8 cellular contexts compared by ENCODE assay signal in the genomic region with DNA sequence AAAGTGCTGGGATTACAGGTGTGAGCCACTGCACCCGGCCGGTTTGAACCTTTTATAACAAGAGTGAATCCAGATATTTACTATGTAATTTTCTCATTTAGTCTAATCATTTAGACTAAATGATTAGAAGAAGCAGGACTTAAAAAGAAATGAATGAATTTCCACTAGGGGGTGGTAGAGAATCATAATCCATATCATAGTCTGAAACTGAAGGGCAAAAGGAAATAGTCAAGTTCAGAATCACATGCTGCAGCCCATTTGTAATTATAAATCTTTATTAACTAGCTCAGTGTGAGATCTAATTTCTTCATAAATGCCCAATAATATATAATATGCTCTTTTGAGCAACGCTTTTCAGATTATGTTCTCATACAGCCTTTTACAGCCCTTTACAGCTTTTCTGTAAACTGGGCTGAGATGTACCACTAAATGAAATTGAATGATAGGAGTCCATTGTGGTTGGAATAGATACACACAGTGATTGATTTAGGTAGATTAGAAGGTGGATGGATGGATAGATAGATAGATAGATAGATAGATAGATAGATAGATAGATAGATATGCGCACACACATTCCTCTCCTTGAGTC. TPM values are rescaled to one million over a fixed set of nuclear protein-coding genes. Genes with fewer than 3 reads are reported as not detected.
DNase-seq lines count a peak whose midpoint lies in the region; ATAC-seq, FAIRE-seq and TF ChIP-seq lines count a peak whose summit lies in the region.

No MANE protein-coding gene starts in this region.

- H4K20me1 ChIP-seq in SU-DHL-6 (ENCODE audit: low read depth, low read length), result no peaks in the 10 kb centered on the region

- no peak overlapping the region for H3K4me3 ChIP-seq in SU-DHL-6 (ENCODE audit: insufficient read depth, low read length, poor library complexity, severe bottlenecking)
- no peak overlapping the region for H3K4me3 ChIP-seq in fibroblast of pulmonary artery (replicated peaks; ENCODE audit: low read depth, low read length)
- no peak overlapping the region for H3K4me3 ChIP-seq in pancreas

- H2AFZ ChIP-seq in SU-DHL-6 (ENCODE audit: low read depth, low read length, severe bottlenecking), result peak overlapping the region; percentile 18

- no peaks in the 10 kb centered on the region for H3K9me2 ChIP-seq in SU-DHL-6 (replicated peaks; ENCODE audit: insufficient read depth, low read length)

- H3K27me3 Mint-ChIP-seq in activated T-cell treated with anti-CD3 and anti-CD28 coated beads, Interleukin-2, amount 50 U/mL, for 4 hours (ENCODE audit: low read depth), result no peaks in the 10 kb centered on the region

- 27 to 28% methylated on average over 4 of the region's 4 CpGs for WGBS in pancreas, 2 donors

- H3K36me3 ChIP-seq in SU-DHL-6 (ENCODE audit: low read length), result no peaks in the 10 kb centered on the region
- no peaks in the 10 kb centered on the region for H3K36me3 ChIP-seq in pancreas

- peaks cover 0 to 5% (median 0%) of the 10 kb centered on the region in 3 donors for H3K4me1 ChIP-seq in pancreas

- H3K4me1 Mint-ChIP-seq in activated T-cell treated with anti-CD3 and anti-CD28 coated beads, Interleukin-2, amount 50 U/mL, for 4 hours (ENCODE audit: low read depth), result peaks cover 3% of the 10 kb centered on the region

- intact Hi-C loops in pancreas (cut with DNase I), result loop anchor here in 2 of 3 donors (5.0 kb wide), 2 partner anchors 62 to 92 kb away; no protein-coding TSS in a partner anchor

- no peak overlapping the region for H3K4me3 Mint-ChIP-seq in activated T-cell treated with anti-CD3 and anti-CD28 coated beads, Interleukin-2, amount 50 U/mL, for 4 hours

- H3K36me3 Mint-ChIP-seq in activated T-cell treated with anti-CD3 and anti-CD28 coated beads, Interleukin-2, amount 50 U/mL, for 4 hours (ENCODE audit: insufficient read depth), result no peaks in the 10 kb centered on the region

- no peak overlapping the region for H3K4me2 ChIP-seq in SU-DHL-6 (ENCODE audit: low read depth, low read length, poor library complexity, severe bottlenecking)

- no peak overlapping the region for H3K27ac ChIP-seq in SU-DHL-6 (ENCODE audit: low read depth, low read length)
- H3K27ac ChIP-seq in pancreas, result no peak overlapping the region

- no peak overlapping the region for H3K9ac ChIP-seq in SU-DHL-6 (ENCODE audit: low read length)

- peaks cover 9% of the 10 kb centered on the region; the same call in 1 of the 2 replicates for H3F3A ChIP-seq in SU-DHL-6 (ENCODE audit: insufficient read depth)

- no peaks in the 10 kb centered on the region for H3K79me2 ChIP-seq in SU-DHL-6 (ENCODE audit: insufficient read depth, low read length)

- H3K27me3 ChIP-seq in SU-DHL-6 (ENCODE audit: low read length) (no peaks in the 10 kb centered on the region), pancreas (no peaks in the 10 kb centered on the region)

- H3K9me3 ChIP-seq in SU-DHL-6 (ENCODE audit: insufficient read depth, low read length), result no peaks in the 10 kb centered on the region
- no peaks in the 10 kb centered on the region for H3K9me3 ChIP-seq in pancreas

- peak; percentile 93 for FAIRE-seq in pancreas (lab: Jason Lieb, UNC)

- ATAC-seq in activated T-cell treated with anti-CD3 and anti-CD28 coated beads, Interleukin-2, amount 50 U/mL, for 4 hours, result peak; percentile 50 to 60
- peak; percentile 73 to 91 (median 86) for ATAC-seq in pancreas

- DNase-seq in activated T-cell treated with anti-CD3 and anti-CD28 coated beads, Interleukin-2, amount 50 U/mL, for 4 hours, result no peak
- DNase-seq in activated T-cell treated with anti-CD3 and anti-CD28 coated beads, Interleukin-2, amount 50 U/mL, for 1 hour, result no peak
- peak; percentile 24 for DNase-seq in NCI-H1436 treated with DMSO at 0.1 percent for 48 hours (lab: John Stamatoyannopoulos, UW)
- peak; percentile 88 for DNase-seq in fibroblast of pulmonary artery (ENCODE audit: low read depth)
- no peak for DNase-seq in pancreas
- no peak for DNase-seq in stimulated activated CD4-positive, alpha-beta T cell treated with anti-CD3 and anti-CD28 coated beads, Interleukin-4, amount 100 ng/mL, for 24 hours
- DNase-seq in stimulated activated CD4-positive, alpha-beta T cell treated with anti-CD3 and anti-CD28 coated beads, Interleukin-12 subunit alpha, Interleukin-12 subunit beta, amount 100 ng/mL, for 4 hours, result no peak

- no peaks in the 10 kb centered on the region for H3K9me3 Mint-ChIP-seq in activated T-cell treated with anti-CD3 and anti-CD28 coated beads, Interleukin-2, amount 50 U/mL, for 4 hours

- TF ChIP-seq CTCF in SU-DHL-6 (IDR thresholded peaks at IDR 0.05; ENCODE audit: insufficient read depth, low read length, poor library complexity, severe bottlenecking) (peak; percentile 74), fibroblast of pulmonary artery (IDR thresholded peaks at IDR 0.05; ENCODE audit: low read length, missing control alignments) (peak; percentile 49), pancreas (IDR thresholded peaks at IDR 0.05) (peak; percentile 12 to 51 (median 33))

RNA-seq across cellular contexts. Expression of a gene that starts 31.8 kb away (rescaled TPM):
- total RNA-seq in activated T-cell treated with anti-CD3 and anti-CD28 coated beads, Interleukin-2, amount 50 U/mL, for 4 hours, result 100 to 1,000 TPM; 208 to 241 (median 210) TPM
- 10 to 100 TPM in 2 of 6 donors, 1 to 10 TPM in 4; 5.1 to 18.1 (median 5.8) TPM for total RNA-seq in pancreas
- 10 to 100 TPM in 1 of 2 donors, 1 to 10 TPM in 1; 8.3 to 13.7 TPM for polyA plus RNA-seq in pancreas

RNA-seq across cellular contexts. Expression of a gene that starts 32.3 kb away (rescaled TPM):
- 100 to 1,000 TPM; 457 to 505 (median 503) TPM for total RNA-seq in activated T-cell treated with anti-CD3 and anti-CD28 coated beads, Interleukin-2, amount 50 U/mL, for 4 hours
- total RNA-seq in pancreas, result 10 to 100 TPM in 5 of 6 donors, 1 to 10 TPM in 1; 7.8 to 32.1 (median 11.6) TPM
- 10 to 100 TPM; 18.8 to 28.5 TPM for polyA plus RNA-seq in pancreas

RNA-seq across cellular contexts. Expression of a gene that starts 41.9 kb away (rescaled TPM):
- 100 to 1,000 TPM; 327 to 343 (median 337) TPM for total RNA-seq in activated T-cell treated with anti-CD3 and anti-CD28 coated beads, Interleukin-2, amount 50 U/mL, for 4 hours
- total RNA-seq in pancreas, result 10 to 100 TPM in 5 of 6 donors, 1 to 10 TPM in 1; 7.4 to 40.2 (median 11.8) TPM
- 10 to 100 TPM; 27.9 to 35.2 TPM for polyA plus RNA-seq in pancreas

RNA-seq across cellular contexts. Expression of a gene that starts 47.3 kb away (rescaled TPM):
- 100 to 1,000 TPM; 288 to 334 (median 305) TPM for total RNA-seq in activated T-cell treated with anti-CD3 and anti-CD28 coated beads, Interleukin-2, amount 50 U/mL, for 4 hours
- total RNA-seq in pancreas, result 10 to 100 TPM in 4 of 6 donors, 1 to 10 TPM in 2; 5.0 to 23.1 (median 12.2) TPM
- polyA plus RNA-seq in pancreas, result 10 to 100 TPM in 1 of 2 donors, 1 to 10 TPM in 1; 8.8 to 16.9 TPM

RNA-seq across cellular contexts. Expression of a gene that starts 55.0 kb away (rescaled TPM):
- total RNA-seq in activated T-cell treated with anti-CD3 and anti-CD28 coated beads, Interleukin-2, amount 50 U/mL, for 4 hours, result 1 to 10 TPM in 2 of 3 donors, under 1 TPM in 1; 0.46 to 1.6 (median 1.4) TPM
- 10 to 100 TPM in 2 of 6 donors, 1 to 10 TPM in 4; 1.9 to 42.6 (median 4.3) TPM for total RNA-seq in pancreas
- 1 to 10 TPM; 2.7 to 6.2 TPM for polyA plus RNA-seq in pancreas

Comparison
In these comparisons a context has a peak if more than half of its experiments do, and no peak if none do; other contexts are left out.
1. DNase-seq: peak in NCI-H1436 treated with DMSO at 0.1 percent for 48 hours (single experiment) and fibroblast of pulmonary artery (single experiment); none in activated T-cell treated with anti-CD3 and anti-CD28 coated beads, Interleukin-2, amount 50 U/mL, for 4 hours (single experiment), activated T-cell treated with anti-CD3 and anti-CD28 coated beads, Interleukin-2, amount 50 U/mL, for 1 hour (single experiment), pancreas (0 of 6), stimulated activated CD4-positive, alpha-beta T cell treated with anti-CD3 and anti-CD28 coated beads, Interleukin-4, amount 100 ng/mL, for 24 hours (single experiment) and stimulated activated CD4-positive, alpha-beta T cell treated with anti-CD3 and anti-CD28 coated beads, Interleukin-12 subunit alpha, Interleukin-12 subunit beta, amount 100 ng/mL, for 4 hours (single experiment).
2. RNA of a gene that starts 31.8 kb away (total RNA-seq): 208 to 241 TPM in activated T-cell treated with anti-CD3 and anti-CD28 coated beads, Interleukin-2, amount 50 U/mL, for 4 hours; 5.1 to 18.1 TPM in pancreas; every median in the first group is over 10 times any median in the second.
3. RNA of a gene that starts 32.3 kb away (total RNA-seq): 457 to 505 TPM in activated T-cell treated with anti-CD3 and anti-CD28 coated beads, Interleukin-2, amount 50 U/mL, for 4 hours; 7.8 to 32.1 TPM in pancreas; every median in the first group is over 10 times any median in the second.
4. RNA of a gene that starts 41.9 kb away (total RNA-seq): 327 to 343 TPM in activated T-cell treated with anti-CD3 and anti-CD28 coated beads, Interleukin-2, amount 50 U/mL, for 4 hours; 7.4 to 40.2 TPM in pancreas; every median in the first group is over 4 times any median in the second.
5. Peak in every context shown above with its lines, with median percentiles within 50 percentile points of each other: CTCF ChIP-seq.